Comparison of ENCODE assay signal across 1 cellular context in genomic region chr9:72834994-72835393, GRCh38.
TF ChIP-seq lines count a peak whose summit lies in the region.

No MANE protein-coding gene starts in this region.

TF ChIP-seq in HepG2, 621 proteins besides CTCF, POLR2A, EP300 and RAD21 (continued from another document and continues in another):
- TF ChIP-seq PATZ1 (CRISPR knock-in tag; IDR thresholded peaks at IDR 0.05) (peak; percentile 76), RCOR2 (CRISPR knock-in tag; IDR thresholded peaks at IDR 0.05) (0 out of 2 replicates have a peak, but pooled peaks have one; percentile 57), ZNF414 (CRISPR knock-in tag; IDR thresholded peaks at IDR 0.05) (no peak), PPARG (CRISPR knock-in tag; conservative IDR thresholded peaks at IDR 0.05) (peak; percentile 89), ASH2L (IDR thresholded peaks at IDR 0.05; ENCODE audit: insufficient read length, low read depth, low read length) (peak; percentile 40), NR2C2 (CRISPR knock-in tag; IDR thresholded peaks at IDR 0.05; ENCODE audit: borderline replicate concordance) (peak; percentile 67), SOX13 (IDR thresholded peaks at IDR 0.05) (peak; percentile 92), SOX13 (CRISPR knock-in tag; conservative IDR thresholded peaks at IDR 0.05 in 1 of 2, IDR thresholded peaks at IDR 0.05 in 1 of 2) (peak in 1 of 2 experiments; percentile 99; a peak in 2 of 4 replicates), RARA (CRISPR knock-in tag; IDR thresholded peaks at IDR 0.05) (peak; percentile 67), NONO (IDR thresholded peaks at IDR 0.05) (no peak), NONO (CRISPR knock-in tag; conservative IDR thresholded peaks at IDR 0.05) (0 out of 2 replicates have a peak, but pooled peaks have one; percentile 34), SOX5 (CRISPR knock-in tag; IDR thresholded peaks at IDR 0.05; ENCODE audit: borderline replicate concordance) (peak; percentile 99), TARDBP (CRISPR knock-in tag; IDR thresholded peaks at IDR 0.05) (peak; percentile 61; the same call in 1 of the 2 replicates), ZNF512B (CRISPR knock-in tag; IDR thresholded peaks at IDR 0.05; ENCODE audit: borderline replicate concordance) (no peak), ZNF710 (CRISPR knock-in tag; IDR thresholded peaks at IDR 0.05; ENCODE audit: borderline replicate concordance) (peak; percentile 95), GATAD1 (CRISPR knock-in tag; IDR thresholded peaks at IDR 0.05) (0 out of 2 replicates have a peak, but pooled peaks have one; percentile 14), ARID5B (CRISPR knock-in tag; IDR thresholded peaks at IDR 0.05) (peak; percentile 95), MYPOP (CRISPR knock-in tag; IDR thresholded peaks at IDR 0.05) (no peak), NCOA2 (CRISPR knock-in tag; IDR thresholded peaks at IDR 0.05) (peak; percentile 81), DPF2 (CRISPR knock-in tag; IDR thresholded peaks at IDR 0.05; ENCODE audit: borderline replicate concordance, low read depth) (peak; percentile 70), NR2F6 (IDR thresholded peaks at IDR 0.05) (peak; percentile 71), NR2F6 (CRISPR knock-in tag; IDR thresholded peaks at IDR 0.05) (peak; percentile 81), MLLT10 (CRISPR knock-in tag; IDR thresholded peaks at IDR 0.05) (no peak), ZMYM4 (CRISPR knock-in tag; IDR thresholded peaks at IDR 0.05) (peak; percentile 35; the same call in 1 of the 2 replicates), NR2F1 (CRISPR knock-in tag; IDR thresholded peaks at IDR 0.05) (0 out of 4 replicates have a peak, but pooled peaks of 1 of the 2 experiments have one; percentile 31), TCF7 (IDR thresholded peaks at IDR 0.05; ENCODE audit: low read depth) (peak; percentile 57; the same call in 1 of the 2 replicates), ZFAT (CRISPR knock-in tag; conservative IDR thresholded peaks at IDR 0.05) (no peak), FOXA3 (CRISPR knock-in tag; IDR thresholded peaks at IDR 0.05) (peak; percentile 87), ZBTB26 (CRISPR knock-in tag; IDR thresholded peaks at IDR 0.05; ENCODE audit: borderline replicate concordance) (no peak), LCORL (IDR thresholded peaks at IDR 0.05) (peak; percentile 72), LCORL (CRISPR knock-in tag; IDR thresholded peaks at IDR 0.05) (peak; percentile 71; the same call in 1 of the 2 replicates), HMG20A (CRISPR knock-in tag; IDR thresholded peaks at IDR 0.05; ENCODE audit: borderline replicate concordance) (peak; percentile 84; the same call in 1 of the 2 replicates), FOXP1 (IDR thresholded peaks at IDR 0.05) (no peak), FOXP1 (CRISPR knock-in tag; IDR thresholded peaks at IDR 0.05) (peak; percentile 79), RERE (CRISPR knock-in tag; IDR thresholded peaks at IDR 0.05; ENCODE audit: low read depth) (0 out of 2 replicates have a peak, but pooled peaks have one; percentile 23), ZNF354B (CRISPR knock-in tag; IDR thresholded peaks at IDR 0.05) (no peak), FOXP4 (CRISPR knock-in tag; IDR thresholded peaks at IDR 0.05) (peak; percentile 81)
